8 cellular contexts compared by ENCODE assay signal in the genomic region with DNA sequence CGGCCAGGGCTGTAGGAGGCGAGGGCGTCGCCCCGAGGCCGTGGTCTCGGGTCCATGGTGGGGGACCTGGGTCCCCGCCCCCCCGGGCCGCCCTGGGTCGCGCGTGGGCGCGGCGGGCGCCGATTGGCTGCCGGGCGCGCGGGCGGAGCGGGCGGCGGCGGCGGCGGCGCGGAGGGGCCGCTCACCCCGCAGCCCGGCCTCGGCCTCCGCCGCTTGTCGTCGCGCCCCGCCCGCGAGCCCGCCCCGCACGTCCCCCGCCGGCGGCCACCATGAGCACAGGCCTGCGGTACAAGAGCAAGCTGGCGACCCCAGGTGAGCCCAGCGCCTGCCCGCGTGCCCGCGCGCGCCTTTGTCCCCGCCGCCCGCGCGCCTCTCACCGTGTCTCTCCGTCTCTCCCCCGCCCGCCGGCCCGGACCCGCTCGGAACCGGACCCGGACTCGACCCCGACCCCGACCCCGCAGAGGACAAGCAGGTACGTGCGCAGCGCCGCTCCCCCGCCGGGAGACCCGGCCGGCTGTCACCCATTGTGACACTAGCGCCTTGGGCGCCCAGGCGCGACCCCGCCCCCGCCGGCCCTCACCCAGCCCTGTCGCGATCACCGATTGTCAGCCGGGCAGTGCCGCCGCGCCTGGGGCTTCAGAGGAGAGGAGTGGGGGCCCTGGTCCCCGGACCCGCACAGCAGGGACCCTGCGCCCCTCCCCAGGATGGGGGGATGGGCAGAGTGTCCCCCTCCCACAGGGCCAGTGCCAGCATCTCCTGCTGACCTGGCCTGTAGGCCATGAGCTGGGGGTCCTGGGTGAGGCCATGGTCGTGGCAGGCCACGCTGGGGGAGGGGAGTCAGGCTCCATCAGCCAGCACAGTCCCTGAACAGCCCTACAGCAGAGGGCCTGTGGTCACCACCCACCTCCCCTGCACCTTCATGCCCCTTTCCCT.
A peak's percentile ranks its signal among the peaks of the same experiment; 100 is the strongest.
DNase-seq lines count a peak whose midpoint lies in the region; TF ChIP-seq lines count a peak whose summit lies in the region.

A gene (plus strand): TSS at position 184 of the 933 bp plus-strand sequence. CDS start 86 bp downstream, at position 270.

- H3K36me3 ChIP-seq in Loucy (ENCODE audit: insufficient read depth, low read length) (no peaks in the 10 kb centered on the region), duodenal mucosa (ENCODE audit: control insufficient read depth in 1 of 2, insufficient read depth in 2 of 2, low read length in 2 of 2) (no peaks in the 10 kb centered on the region), mucosa of stomach (ENCODE audit: control insufficient read depth, insufficient read depth, low read length) (no peaks in the 10 kb centered on the region)

- no peak for TF ChIP-seq CTCF in Loucy (conservative IDR thresholded peaks at IDR 0.05; ENCODE audit: low read length)

- peak within 1 kb of the TSS; percentile 65 for H3K4me2 ChIP-seq in Loucy (ENCODE audit: low read depth, low read length, poor library complexity, severe bottlenecking)

- H3F3A ChIP-seq in Loucy (ENCODE audit: low read depth) = no peaks in the 10 kb centered on the region

- no peaks in the 10 kb centered on the region for H3K27me3 ChIP-seq in Loucy (ENCODE audit: insufficient read depth, low read length, poor library complexity, severe bottlenecking)
- H3K27me3 ChIP-seq in duodenal mucosa (ENCODE audit: control insufficient read depth in 1 of 2, insufficient read depth in 2 of 2, low read length in 2 of 2) = peaks cover 34 to 41% of the 10 kb centered on the region in 2 donors
- H3K27me3 ChIP-seq in mucosa of stomach (ENCODE audit: control insufficient read depth, insufficient read depth, low read length) = peaks cover 41% of the 10 kb centered on the region

- H3K27ac ChIP-seq in duodenal mucosa (ENCODE audit: low read depth, low read length) = no peak within 1 kb of the TSS

- no peaks in the 10 kb centered on the region for H4K20me1 ChIP-seq in Loucy (ENCODE audit: insufficient read depth, low read length, poor library complexity, severe bottlenecking)

- peak within 1 kb of the TSS; percentile 64 for H2AFZ ChIP-seq in Loucy (ENCODE audit: low read length)

- no peaks in the 10 kb centered on the region for H3K9me2 ChIP-seq in Loucy (replicated peaks; ENCODE audit: low read depth, low read length)

- peak; percentile 66 for DNase-seq in AG08396 (ENCODE audit: low spot score)
- no peak for DNase-seq in T1000 (lab: John Stamatoyannopoulos, UW)
- no peak for DNase-seq in SKM-1 (lab: John Stamatoyannopoulos, UW; ENCODE audit: unreplicated experiment)
- DNase-seq in SW480 (ENCODE audit: low spot score) = no peak
- no peak for DNase-seq in DMS153 treated with DMSO at 0.1 percent for 48 hours (lab: John Stamatoyannopoulos, UW; ENCODE audit: unreplicated experiment)

- peaks cover 10% of the 10 kb centered on the region for H3K4me1 ChIP-seq in Loucy (ENCODE audit: insufficient read depth, low read length, poor library complexity, severe bottlenecking)
- H3K4me1 ChIP-seq in duodenal mucosa (ENCODE audit: control insufficient read depth in 1 of 2, insufficient read depth in 2 of 2, low read length in 2 of 2) = peaks cover 4 to 8% of the 10 kb centered on the region in 2 donors
- peaks cover 13% of the 10 kb centered on the region for H3K4me1 ChIP-seq in mucosa of stomach (ENCODE audit: control insufficient read depth, insufficient read depth, low read length)

- H3K9me3 ChIP-seq in Loucy (ENCODE audit: insufficient read depth, low read depth, low read length) = no peaks in the 10 kb centered on the region
- H3K9me3 ChIP-seq in duodenal mucosa (ENCODE audit: control insufficient read depth in 1 of 2, low read length in 2 of 2) = no peaks in the 10 kb centered on the region
- H3K9me3 ChIP-seq in mucosa of stomach (ENCODE audit: control insufficient read depth, low read length) = no peaks in the 10 kb centered on the region

- H3K9ac ChIP-seq in Loucy (ENCODE audit: low read depth, low read length, poor library complexity, severe bottlenecking) (peak within 1 kb of the TSS; percentile 50), duodenal mucosa (ENCODE audit: low read depth in 1 of 2, low read length in 2 of 2) (no peak within 1 kb of the TSS), mucosa of stomach (ENCODE audit: low read length) (peak within 1 kb of the TSS; percentile 28)

- peak within 1 kb of the TSS; percentile 64 for H3K4me3 ChIP-seq in Loucy (ENCODE audit: low read length, poor library complexity, severe bottlenecking)
- H3K4me3 ChIP-seq in duodenal mucosa (ENCODE audit: low read depth in 1 of 2, low read length in 2 of 2) = peak within 1 kb of the TSS; percentile 35 to 55
- no peak within 1 kb of the TSS for H3K4me3 ChIP-seq in mucosa of stomach (ENCODE audit: low read length)

- H3K79me2 ChIP-seq in Loucy (ENCODE audit: insufficient read depth, low read length) = no peaks in the 10 kb centered on the region

Comparison
In these comparisons a context has a peak if more than half of its experiments do, and no peak if none do; other contexts are left out.
1. H3K9ac ChIP-seq: peak in Loucy (single experiment) and mucosa of stomach (single experiment); none in duodenal mucosa (0 of 2).